In genomic region chr10:13526952-13527863, GRCh38 we compare ENCODE assay signal across 1 cellular context.
TF ChIP-seq lines count a peak whose summit lies in the region.

No MANE protein-coding gene starts in this region.

TF ChIP-seq in HCT116, 20 proteins besides CTCF, POLR2A, EP300 and RAD21 (continued from another document):
- peak; percentile 31; the same call in 1 of the 2 replicates for TF ChIP-seq JUND (IDR thresholded peaks at IDR 0.05)
- no peak for TF ChIP-seq ATF3 (IDR thresholded peaks at IDR 0.05)
- no peak for TF ChIP-seq TCF7L2 (IDR thresholded peaks at IDR 0.05; ENCODE audit: borderline replicate concordance, extremely low read depth, insufficient read depth, insufficient read length)
